Comparison of ENCODE assay signal across 8 cellular contexts in genomic region chr3:44338828-44339127, GRCh38. TPM values are rescaled to one million over a fixed set of nuclear protein-coding genes. Genes with fewer than 3 reads are reported as not detected.
DNase-seq lines count a peak whose midpoint lies in the region; ATAC-seq lines count a peak whose summit lies in the region.

No MANE protein-coding gene starts in this region.

- H3K27ac ChIP-seq in substantia nigra (ENCODE audit: low read depth, low read length, poor library complexity, severe bottlenecking) = peak overlapping the region; percentile 97

- DNase-seq in DMS53 treated with DMSO at 0.1 percent for 48 hours (lab: John Stamatoyannopoulos, UW; ENCODE audit: unreplicated experiment) (peak; percentile 15), DMS53 (lab: John Stamatoyannopoulos, UW) (no peak), immature natural killer cell (no peak), substantia nigra (lab: John Stamatoyannopoulos, UW) (no peak), NCI-H774 (lab: John Stamatoyannopoulos, UW) (no peak)

- no peaks in the 10 kb centered on the region for H3K9me3 Mint-ChIP-seq in activated naive CD8-positive, alpha-beta T cell (ENCODE audit: low read depth)
- no peaks in the 10 kb centered on the region for H3K9me3 Mint-ChIP-seq in immature natural killer cell

- ATAC-seq in HG03469 (IDR thresholded peaks at IDR 0.05; ENCODE audit: unreplicated experiment) (no peak), GM21825 (IDR thresholded peaks at IDR 0.05; ENCODE audit: unreplicated experiment) (no peak)

- H3K27me3 Mint-ChIP-seq in activated naive CD8-positive, alpha-beta T cell = peaks cover 3% of the 10 kb centered on the region
- H3K27me3 Mint-ChIP-seq in immature natural killer cell (ENCODE audit: low read depth in 3 of 3) = peaks cover 11 to 20% (median 14%) of the 10 kb centered on the region in 3 donors

- peak overlapping the region; percentile 97 for H3K4me3 Mint-ChIP-seq in activated naive CD8-positive, alpha-beta T cell
- H3K4me3 Mint-ChIP-seq in immature natural killer cell = peak overlapping the region; percentile 96 to 100 (median 99)

- H3K36me3 Mint-ChIP-seq in activated naive CD8-positive, alpha-beta T cell = no peaks in the 10 kb centered on the region
- H3K36me3 Mint-ChIP-seq in immature natural killer cell = peaks cover 0 to 3% (median 0%) of the 10 kb centered on the region in 3 donors

- peaks cover 36% of the 10 kb centered on the region for H3K4me1 Mint-ChIP-seq in activated naive CD8-positive, alpha-beta T cell (ENCODE audit: low read depth)
- peaks cover 25 to 42% of the 10 kb centered on the region in 2 donors for H3K4me1 Mint-ChIP-seq in immature natural killer cell

- peak overlapping the region; percentile 97 for H3K27ac Mint-ChIP-seq in activated naive CD8-positive, alpha-beta T cell
- peak overlapping the region; percentile 95 to 99 (median 97) for H3K27ac Mint-ChIP-seq in immature natural killer cell

RNA-seq across cellular contexts. Expression of gene TCAIM, which starts 0.2 kb away (rescaled TPM):
- polyA plus RNA-seq in immature natural killer cell = 10 to 100 TPM in 2 of 3 donors, 1 to 10 TPM in 1; 9.9 to 18.1 (median 16.3) TPM
